In the genomic region with DNA sequence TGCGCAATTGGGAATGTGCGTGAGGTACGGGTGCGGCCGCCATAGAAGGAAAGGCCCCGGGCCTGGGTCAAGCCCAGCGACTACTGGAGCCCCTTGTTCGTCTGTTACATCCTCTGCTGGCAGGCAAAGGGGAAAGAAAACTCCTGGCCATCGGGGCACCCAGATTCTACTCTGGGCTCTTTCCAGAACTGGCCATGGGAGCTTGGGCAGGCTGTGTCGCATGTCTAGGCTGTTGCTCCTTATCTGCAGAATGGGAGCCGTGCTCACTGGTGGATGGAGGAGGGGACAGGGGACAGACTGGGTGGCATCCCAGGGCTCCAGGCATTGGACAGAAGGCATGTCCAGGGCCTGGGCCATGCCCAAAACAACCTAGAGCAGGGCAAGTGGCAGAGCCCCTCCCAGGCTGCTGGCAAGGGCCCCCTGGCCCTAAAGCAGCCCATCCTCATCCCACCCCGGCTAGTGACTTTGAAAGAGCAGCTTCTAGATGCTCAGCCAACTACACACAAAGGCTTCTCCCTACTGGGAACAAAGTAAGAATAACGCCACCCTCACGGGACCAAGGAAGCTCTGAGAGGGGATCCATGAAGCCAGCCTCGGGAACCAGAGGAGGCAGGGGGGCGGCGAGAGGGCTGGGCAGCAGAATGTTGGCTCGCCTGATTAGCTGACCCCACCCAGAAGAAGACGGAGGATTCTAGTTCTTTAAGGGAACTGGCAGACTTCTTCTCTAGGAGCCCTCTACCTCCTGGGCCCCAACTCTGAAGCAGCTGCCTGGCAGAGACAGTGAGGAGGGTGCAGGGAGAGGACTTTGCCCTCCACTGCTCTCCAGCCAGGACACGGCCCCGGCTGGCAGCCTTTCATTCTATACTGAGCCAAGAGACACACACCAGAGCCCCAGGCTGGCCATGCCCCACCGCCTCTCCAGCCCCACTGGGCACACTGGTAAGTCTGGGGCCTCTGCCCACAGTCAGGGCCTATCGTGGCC, we compare ENCODE assay signal across 21 cellular contexts.
DNase-seq lines count a peak whose midpoint lies in the region; ATAC-seq and TF ChIP-seq lines count a peak whose summit lies in the region.
"Had no signal": no experiment of that assay in that cellular context is flagged by ENCODE, and none has a peak within 500 bp of the region (broad histone marks: within the 10 kb centered on the region; RNA-seq: fewer than 3 reads in every experiment).

No MANE protein-coding gene starts in this region.

- no peak for TF ChIP-seq POLR2A in Peyer's patch (IDR thresholded peaks at IDR 0.05)

- H3K27ac Mint-ChIP-seq in osteocyte (ENCODE audit: unreplicated experiment), result no peak overlapping the region
- no peak overlapping the region for H3K27ac Mint-ChIP-seq in activated CD4-positive, alpha-beta T cell treated with anti-CD3 and anti-CD28 coated beads for 36 hours
- H3K27ac Mint-ChIP-seq: activated naive CD4-positive, alpha-beta T cell treated with anti-CD3 and anti-CD28 coated beads, Interleukin-2, amount 50 U/mL, for 72 hours; HFFc6; memory B cell; T-helper 2 cell treated with Interferon-gamma antibody and Interleukin-4, amounts not matched to agents 5 μg/mL and 100 μg/mL, for 36 hours had no signal

- H3K36me3 ChIP-seq in Peyer's patch, result no peaks in the 10 kb centered on the region
- no peaks in the 10 kb centered on the region for H3K36me3 ChIP-seq in hepatocyte (replicated peaks; ENCODE audit: insufficient read depth, low read depth)
- H3K36me3 ChIP-seq: uterus had no signal

- WGBS in hepatocyte (ENCODE audit: low lambda C conversion rate, missing lambda C conversion rate), result 84% methylated on average over 23 of the region's 23 CpGs

- no peaks in the 10 kb centered on the region for H3K9me2 ChIP-seq in hepatocyte (replicated peaks; ENCODE audit: insufficient read depth)

- H3K9me3 ChIP-seq in Peyer's patch (peaks cover 0 to 5% (median 0%) of the 10 kb centered on the region in 4 donors), hepatocyte (ENCODE audit: low read depth) (no peaks in the 10 kb centered on the region)
- H3K9me3 ChIP-seq: uterus had no signal

- POLR2A ChIA-PET in activated CD4-positive, alpha-beta T cell treated with anti-CD3 and anti-CD28 coated beads for 36 hours (lab: Charles Lee), result no interaction called here

- no peaks in the 10 kb centered on the region for H3K4me1 Mint-ChIP-seq in osteocyte (ENCODE audit: unreplicated experiment)
- H3K4me1 Mint-ChIP-seq in activated CD4-positive, alpha-beta T cell treated with anti-CD3 and anti-CD28 coated beads for 36 hours, result no peaks in the 10 kb centered on the region
- H3K4me1 Mint-ChIP-seq: memory B cell had no signal

- intact Hi-C loops in activated CD4-positive, alpha-beta T cell treated with anti-CD3 and anti-CD28 coated beads for 36 hours (cut with DNase I, micrococcal nuclease), result no loop called here

- H3K4me1 ChIP-seq in Peyer's patch (no peaks in the 10 kb centered on the region), hepatocyte (ENCODE audit: insufficient read depth) (peaks cover 9% of the 10 kb centered on the region)
- H3K4me1 ChIP-seq: uterus had no signal

- no peaks in the 10 kb centered on the region for H4K20me1 ChIP-seq in hepatocyte (ENCODE audit: insufficient read depth, poor library complexity, severe bottlenecking)

- H3K4me3 ChIP-seq in Peyer's patch (no peak overlapping the region), hepatocyte (no peak overlapping the region)
- H3K4me3 ChIP-seq: K562, uterus had no signal

- H3K9me3 Mint-ChIP-seq in osteocyte (ENCODE audit: unreplicated experiment), result peaks cover 4% of the 10 kb centered on the region
- H3K9me3 Mint-ChIP-seq in activated CD4-positive, alpha-beta T cell treated with anti-CD3 and anti-CD28 coated beads for 36 hours (ENCODE audit: low read depth), result peaks cover 2% of the 10 kb centered on the region
- H3K9me3 Mint-ChIP-seq: activated naive CD4-positive, alpha-beta T cell treated with anti-CD3 and anti-CD28 coated beads, Interleukin-2, amount 50 U/mL, for 72 hours; HFFc6; T-helper 2 cell treated with Interferon-gamma antibody and Interleukin-4, amounts not matched to agents 5 μg/mL and 100 μg/mL, for 36 hours had no signal

- no peak for TF ChIP-seq CTCF in Peyer's patch (IDR thresholded peaks at IDR 0.05)
- no peak for TF ChIP-seq CTCF in hepatocyte (IDR thresholded peaks at IDR 0.05; ENCODE audit: poor library complexity)
- no peak for TF ChIP-seq CTCF in osteocyte (IDR thresholded peaks at IDR 0.05)

- no peaks in the 10 kb centered on the region for H3K27me3 ChIP-seq in Peyer's patch
- no peaks in the 10 kb centered on the region for H3K27me3 ChIP-seq in hepatocyte
- H3K27me3 ChIP-seq: uterus had no signal

- H3K4me3 Mint-ChIP-seq in osteocyte (ENCODE audit: unreplicated experiment), result no peak overlapping the region
- H3K4me3 Mint-ChIP-seq in activated CD4-positive, alpha-beta T cell treated with anti-CD3 and anti-CD28 coated beads for 36 hours, result no peak overlapping the region
- H3K4me3 Mint-ChIP-seq: HFFc6; memory B cell; T-helper 2 cell treated with Interferon-gamma antibody and Interleukin-4, amounts not matched to agents 5 μg/mL and 100 μg/mL, for 36 hours had no signal

- ATAC-seq in activated CD4-positive, alpha-beta T cell treated with anti-CD3 and anti-CD28 coated beads for 36 hours, result no peak
- ATAC-seq: activated naive CD4-positive, alpha-beta T cell treated with anti-CD3 and anti-CD28 coated beads, Interleukin-2, amount 50 U/mL, for 72 hours; K562 had no signal

- H3K4me2 ChIP-seq in hepatocyte, result no peak overlapping the region

- H3K79me2 ChIP-seq in hepatocyte, result no peaks in the 10 kb centered on the region

- peak overlapping the region; percentile 45 for H2AFZ ChIP-seq in hepatocyte

- peak overlapping the region in 1 of 4 donors; percentile 9 for H3K27ac ChIP-seq in Peyer's patch
- peak overlapping the region; percentile 65 for H3K27ac ChIP-seq in hepatocyte
- H3K27ac ChIP-seq: uterus had no signal

- CTCF ChIA-PET in activated CD4-positive, alpha-beta T cell treated with anti-CD3 and anti-CD28 coated beads for 36 hours (lab: Charles Lee), result no interaction called here

- DNase-seq in Ammon's horn (ENCODE audit: low spot score), result peak; percentile 48
- DNase-seq in Peyer's patch, result peak in 2 of 3 donors; percentile 80 to 82
- DNase-seq in hepatocyte (ENCODE audit: low spot score), result peak; percentile 52
- DNase-seq in osteocyte (ENCODE audit: extremely low spot score, unreplicated experiment), result peak; percentile 77
- no peak for DNase-seq in cerebellar cortex (ENCODE audit: low spot score)
- no peak for DNase-seq in activated CD4-positive, alpha-beta T cell treated with anti-CD3 and anti-CD28 coated beads for 36 hours
- no peak for DNase-seq in SIG-M5 treated with dmso at 0.1 percent for 504 hours (lab: John Stamatoyannopoulos, UW; ENCODE audit: unreplicated experiment)
- no peak for DNase-seq in NCI-H2107 (lab: John Stamatoyannopoulos, UW)
- DNase-seq: activated CD4-positive, CD25-positive, alpha-beta regulatory T cell treated with anti-CD3 and anti-CD28 coated beads, Interleukin-2, amount 50 U/mL, for 72 hours; activated T-cell treated with anti-CD3 and anti-CD28 coated beads for 4 hours; COR-L47; effector memory CD4-positive, alpha-beta T cell; HFFc6; NCI-H1092 treated with DMSO at 0.1 percent for 48 hours; NCI-H2171 treated with DMSO at 0.1 percent for 48 hours; SHP77; uterus had no signal

- peaks cover 24% of the 10 kb centered on the region for H3K27me3 Mint-ChIP-seq in osteocyte (ENCODE audit: unreplicated experiment)
- H3K27me3 Mint-ChIP-seq in activated CD4-positive, alpha-beta T cell treated with anti-CD3 and anti-CD28 coated beads for 36 hours, result peaks cover 2% of the 10 kb centered on the region

- H3K36me3 Mint-ChIP-seq in osteocyte (ENCODE audit: unreplicated experiment), result no peaks in the 10 kb centered on the region
- no peaks in the 10 kb centered on the region for H3K36me3 Mint-ChIP-seq in activated CD4-positive, alpha-beta T cell treated with anti-CD3 and anti-CD28 coated beads for 36 hours (ENCODE audit: low read depth)
- H3K36me3 Mint-ChIP-seq: activated naive CD4-positive, alpha-beta T cell treated with anti-CD3 and anti-CD28 coated beads, Interleukin-2, amount 50 U/mL, for 72 hours; memory B cell had no signal

Comparison
In these comparisons a context has a peak if more than half of its experiments do, and no peak if none do; other contexts are left out.
1. DNase-seq: peak in Ammon's horn (single experiment), Peyer's patch (2 of 3), hepatocyte (single experiment) and osteocyte (single experiment); none in cerebellar cortex (single experiment), activated CD4-positive, alpha-beta T cell treated with anti-CD3 and anti-CD28 coated beads for 36 hours (single experiment), SIG-M5 treated with dmso at 0.1 percent for 504 hours (single experiment) and NCI-H2107 (single experiment).